21 cellular contexts compared by ENCODE assay signal in the genomic region with DNA sequence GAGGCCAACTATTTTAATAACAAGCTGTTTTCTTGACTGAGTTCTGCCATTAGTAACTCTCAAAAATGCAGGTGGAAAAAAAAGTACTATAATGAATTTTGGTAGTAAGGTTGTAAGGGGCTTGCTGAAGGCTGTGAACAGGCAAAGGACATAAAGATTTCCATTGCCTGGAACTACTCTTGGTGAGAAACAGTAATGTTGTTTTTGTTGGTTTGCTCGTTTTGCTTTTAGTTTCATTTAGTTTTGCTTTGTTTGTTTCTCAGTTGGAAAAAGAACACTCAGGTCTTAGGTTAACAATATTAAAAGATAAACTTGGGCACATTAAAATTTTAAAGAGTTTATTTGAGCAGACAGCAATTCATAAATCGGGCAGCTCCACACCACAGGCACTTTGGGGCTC.
"Had no signal": no experiment of that assay in that cellular context is flagged by ENCODE, and none has a peak within 500 bp of the region (broad histone marks: within the 10 kb centered on the region; RNA-seq: fewer than 3 reads in every experiment).

No MANE protein-coding gene starts in this region.

- H3K27ac ChIP-seq: dorsolateral prefrontal cortex, heart left ventricle, pancreas, suprapubic skin, thyroid gland had no signal

- FAIRE-seq: frontal cortex, pancreas, urothelium cell line had no signal

- H3K36me3 ChIP-seq: heart left ventricle, pancreas, suprapubic skin, thyroid gland had no signal

- DNase-seq: dorsolateral prefrontal cortex; effector CD8-positive, alpha-beta T cell; heart left ventricle; hippocampal formation; left colon; left ventricle myocardium superior; mesendoderm; naive B cell; occipital lobe; pancreas; right cardiac atrium; stimulated activated CD4-positive, alpha-beta T cell treated with anti-CD3 and anti-CD28 coated beads, Interleukin-4, amount 100 ng/mL, for 1 hour; stimulated activated CD8-positive, alpha-beta memory T cell treated with anti-CD3 and anti-CD28 coated beads, Interleukin-4, amount 100 ng/mL, for 48 hours; stimulated activated naive CD8-positive, alpha-beta T cell treated with anti-CD3 and anti-CD28 coated beads, Interleukin-15, Interleukin-2, amounts not matched to agents 100 U/mL and 50 U/mL, for 24 hours; thyroid gland had no signal

- H3K4me3 ChIP-seq: dorsolateral prefrontal cortex, heart left ventricle, lung, pancreas, suprapubic skin, thyroid gland had no signal

- H3K9me3 ChIP-seq: heart left ventricle, pancreas, suprapubic skin, thyroid gland had no signal

- ATAC-seq: esophagus mucosa; heart left ventricle; left colon; left ventricle myocardium superior; pancreas; right cardiac atrium; stimulated activated effector memory CD8-positive, alpha-beta T cell treated with anti-CD3 and anti-CD28 coated beads, Interleukin-12 subunit alpha, Interleukin-12 subunit beta, amount 100 ng/mL, for 72 hours; stimulated activated naive CD8-positive, alpha-beta T cell treated with anti-CD3 and anti-CD28 coated beads, Interleukin-15, Interleukin-2, amounts not matched to agents 100 U/mL and 50 U/mL, for 24 hours had no signal

- H3K4me1 ChIP-seq: heart left ventricle, pancreas, suprapubic skin, thyroid gland had no signal

- H3K27me3 ChIP-seq: heart left ventricle, pancreas, suprapubic skin, thyroid gland had no signal
